ENCODE assay signal across 26 cellular contexts in genomic region chr15:65612949-65613348, GRCh38. TPM values are rescaled to one million over a fixed set of nuclear protein-coding genes. Genes with fewer than 3 reads are reported as not detected.
A peak's percentile ranks its signal among the peaks of the same experiment; 100 is the strongest.
DNase-seq lines count a peak whose midpoint lies in the region; ATAC-seq, FAIRE-seq and TF ChIP-seq lines count a peak whose summit lies in the region.
"Had no signal": no experiment of that assay in that cellular context is flagged by ENCODE, and none has a peak within 500 bp of the region (broad histone marks: within the 10 kb centered on the region; RNA-seq: fewer than 3 reads in every experiment).

No MANE protein-coding gene starts in this region.

- TF ChIP-seq RAD21 in HepG2 (CRISPR knock-in tag; IDR thresholded peaks at IDR 0.05): no peak

- H3K9me3 Mint-ChIP-seq in activated naive CD8-positive, alpha-beta T cell treated with anti-CD3 and anti-CD28 coated beads, Interleukin-2, amount 50 U/mL, for 24 hours: no peaks in the 10 kb centered on the region
- H3K9me3 Mint-ChIP-seq in natural killer cell treated with Interleukin-12 subunit alpha and Interleukin-12 subunit beta and Interleukin-15 and Interleukin-18, amount 100 ng/mL, for 72 hours: no peaks in the 10 kb centered on the region
- H3K9me3 Mint-ChIP-seq in stimulated activated effector memory CD8-positive, alpha-beta T cell treated with anti-CD3 and anti-CD28 coated beads, Interleukin-12 subunit alpha, Interleukin-12 subunit beta, amount 100 ng/mL, for 72 hours: no peaks in the 10 kb centered on the region
- H3K9me3 Mint-ChIP-seq: activated naive CD4-positive, alpha-beta T cell treated with anti-CD3 and anti-CD28 coated beads, Interleukin-2, amount 10 ng/mL, durations not matched to agents 7 days and 5 days; H9; type B pancreatic cell had no signal

- H3K27me3 ChIP-seq in HepG2 (ENCODE audit: control insufficient read depth in 1 of 2, insufficient read depth in 2 of 2, low read length in 2 of 2) (no peaks in the 10 kb centered on the region; a peak in 1 of 5 replicates), right lobe of liver (no peaks in the 10 kb centered on the region), stomach (no peaks in the 10 kb centered on the region)
- H3K27me3 ChIP-seq: foreskin keratinocyte had no signal

- intact Hi-C loops in HepG2 (cut with micrococcal nuclease; ENCODE audit: unreplicated experiment): no loop called here
- intact Hi-C loops in right lobe of liver (cut with DNase I): no loop called here
- intact Hi-C loops in stomach (cut with DNase I; ENCODE audit: low total_unique reads): no loop called here

- H3K9ac ChIP-seq in HepG2 (ENCODE audit: insufficient read depth, low read depth, low read length): peak overlapping the region; percentile 96
- H3K9ac ChIP-seq: KMS-11 had no signal

- peak overlapping the region; percentile 100 for H3K4me2 ChIP-seq in HepG2 (ENCODE audit: low read depth, low read length)
- H3K4me2 ChIP-seq: KMS-11 had no signal

- no peaks in the 10 kb centered on the region for H4K20me1 ChIP-seq in HepG2 (ENCODE audit: insufficient read depth, low read length)

- peak; percentile 28 for FAIRE-seq in HepG2 (lab: Jason Lieb, UNC)
- FAIRE-seq: A549, G401.6 had no signal

- CTCF ChIA-PET in HepG2 (lab: Yijun Ruan, JAX; ENCODE audit: low intra/inter-chr PET ratio, low total read pairs): no interaction called here

- WGBS in HepG2 (ENCODE audit: low lambda C conversion rate): 23% methylated on average over 2 of the region's 2 CpGs
- 50% methylated on average over 2 of the region's 2 CpGs for whole genome bisulfite sequencing in right lobe of liver (ENCODE audit: insufficient coverage, low coverage, low lambda C conversion rate, missing lambda C conversion rate)
- 64 to 80% (median 74%) methylated on average over 2 of the region's 2 CpGs for WGBS in stomach, 5 donors

- ATAC-seq in HepG2 (peak; percentile 24), right lobe of liver (no peak)
- no peak for ATAC-seq in activated naive CD8-positive, alpha-beta T cell treated with anti-CD3 and anti-CD28 coated beads, Interleukin-2, amount 50 U/mL, for 24 hours
- no peak for ATAC-seq in natural killer cell treated with Interleukin-12 subunit alpha and Interleukin-12 subunit beta and Interleukin-15 and Interleukin-18, amount 100 ng/mL, for 72 hours
- no peak for ATAC-seq in stimulated activated effector memory CD8-positive, alpha-beta T cell treated with anti-CD3 and anti-CD28 coated beads, Interleukin-12 subunit alpha, Interleukin-12 subunit beta, amount 100 ng/mL, for 72 hours
- ATAC-seq: A549, foreskin keratinocyte, left colon had no signal

- H3K36me3 ChIP-seq in HepG2 (replicated peaks in 1 of 2; ENCODE audit: control insufficient read depth in 1 of 2, insufficient read depth in 2 of 2, low read length in 2 of 2) (no peaks in the 10 kb centered on the region), right lobe of liver (no peaks in the 10 kb centered on the region), stomach (no peaks in the 10 kb centered on the region)

- no peak; a peak in 1 of 4 replicates for TF ChIP-seq EP300 in HepG2 (IDR thresholded peaks at IDR 0.05; ENCODE audit: low read depth in 2 of 2, low read length in 2 of 2)
- TF ChIP-seq EP300 in HepG2 (CRISPR knock-in tag; IDR thresholded peaks at IDR 0.05; ENCODE audit: borderline replicate concordance): no peak
- no peak for TF ChIP-seq EP300 in stomach (IDR thresholded peaks at IDR 0.05)

- H3K4me3 ChIP-seq in HepG2 (replicated peaks in 1 of 3; ENCODE audit: insufficient read depth in 1 of 3, low read depth in 2 of 3, low read length in 3 of 3): peak overlapping the region in 1 of 3 experiments; percentile 87; a peak in 1 of 6 replicates
- no peak overlapping the region for H3K4me3 ChIP-seq in right lobe of liver
- H3K4me3 ChIP-seq in stomach: no peak overlapping the region
- H3K4me3 ChIP-seq: A549, coronary artery had no signal

- no TSS peak for BruUV-seq in HepG2 (replicated peaks; lab: Mats Ljungman, UMichigan)

- no peak overlapping the region for H2AFZ ChIP-seq in HepG2 (ENCODE audit: low read length)

- H3K27me3 Mint-ChIP-seq in activated naive CD8-positive, alpha-beta T cell treated with anti-CD3 and anti-CD28 coated beads, Interleukin-2, amount 50 U/mL, for 24 hours: no peaks in the 10 kb centered on the region
- H3K27me3 Mint-ChIP-seq in natural killer cell treated with Interleukin-12 subunit alpha and Interleukin-12 subunit beta and Interleukin-15 and Interleukin-18, amount 100 ng/mL, for 72 hours: no peaks in the 10 kb centered on the region
- H3K27me3 Mint-ChIP-seq: type B pancreatic cell had no signal

- peak overlapping the region; percentile 99 for H3K27ac ChIP-seq in HepG2 (ENCODE audit: extremely low read length, insufficient read depth, low read length)
- no peak overlapping the region for H3K27ac ChIP-seq in right lobe of liver
- H3K27ac ChIP-seq in stomach: peak overlapping the region in 2 of 5 donors; percentile 92 to 95
- H3K27ac ChIP-seq: A549, foreskin keratinocyte, KMS-11 had no signal

- no peaks in the 10 kb centered on the region for H3K9me3 ChIP-seq in HepG2 (ENCODE audit: low read length)
- no peaks in the 10 kb centered on the region for H3K9me3 ChIP-seq in right lobe of liver
- H3K9me3 ChIP-seq in stomach: no peaks in the 10 kb centered on the region
- H3K9me3 ChIP-seq: A549 had no signal

- POLR2A ChIA-PET in HepG2 (lab: Yijun Ruan, JAX): interaction anchor here (0.6 to 2.6 kb wide), 4 partner anchors 82 to 308 kb away, joined by 3 to 30 read pairs (median 7); partner anchors contain the start of genes HACD3, RAB11A and RNU5B-1

- no peak for TF ChIP-seq CTCF in HepG2 (CRISPR knock-in tag; IDR thresholded peaks at IDR 0.05)
- no peak for TF ChIP-seq CTCF in right lobe of liver (IDR thresholded peaks at IDR 0.05)
- TF ChIP-seq CTCF in stomach (IDR thresholded peaks at IDR 0.05): no peak

- in situ Hi-C loops in HepG2 (cut with HindIII; ENCODE audit: extremely low pct_ligation_motif_present, low pct_unique_long_range_greater_than_20kb): no loop called here

- H3K4me3 Mint-ChIP-seq in activated naive CD8-positive, alpha-beta T cell treated with anti-CD3 and anti-CD28 coated beads, Interleukin-2, amount 50 U/mL, for 24 hours: no peak overlapping the region
- H3K4me3 Mint-ChIP-seq in natural killer cell treated with Interleukin-12 subunit alpha and Interleukin-12 subunit beta and Interleukin-15 and Interleukin-18, amount 100 ng/mL, for 72 hours: peak overlapping the region; percentile 95
- H3K4me3 Mint-ChIP-seq in stimulated activated effector memory CD8-positive, alpha-beta T cell treated with anti-CD3 and anti-CD28 coated beads, Interleukin-12 subunit alpha, Interleukin-12 subunit beta, amount 100 ng/mL, for 72 hours: no peak overlapping the region

- TF ChIP-seq POLR2A in HepG2 (IDR thresholded peaks at IDR 0.05; ENCODE audit: insufficient read depth in 1 of 2, low read depth in 2 of 2, low read length in 2 of 2): no peak
- no peak for TF ChIP-seq POLR2A in right lobe of liver (IDR thresholded peaks at IDR 0.05)
- TF ChIP-seq POLR2A in stomach (IDR thresholded peaks at IDR 0.05): no peak

- H3K4me1 ChIP-seq in HepG2 (ENCODE audit: insufficient read depth, low read length): peaks cover 41% of the 10 kb centered on the region
- peaks cover 0 to 26% (median 7%) of the 10 kb centered on the region in 4 donors for H3K4me1 ChIP-seq in right lobe of liver
- peaks cover 14 to 42% (median 33%) of the 10 kb centered on the region in 4 donors for H3K4me1 ChIP-seq in stomach

- H3K27ac Mint-ChIP-seq in activated naive CD8-positive, alpha-beta T cell treated with anti-CD3 and anti-CD28 coated beads, Interleukin-2, amount 50 U/mL, for 24 hours: peak overlapping the region; percentile 22
- H3K27ac Mint-ChIP-seq in natural killer cell treated with Interleukin-12 subunit alpha and Interleukin-12 subunit beta and Interleukin-15 and Interleukin-18, amount 100 ng/mL, for 72 hours: peak overlapping the region; percentile 91 to 99
- H3K27ac Mint-ChIP-seq in stimulated activated effector memory CD8-positive, alpha-beta T cell treated with anti-CD3 and anti-CD28 coated beads, Interleukin-12 subunit alpha, Interleukin-12 subunit beta, amount 100 ng/mL, for 72 hours: peak overlapping the region; percentile 98
- H3K27ac Mint-ChIP-seq: activated naive CD4-positive, alpha-beta T cell treated with anti-CD3 and anti-CD28 coated beads, Interleukin-2, amount 10 ng/mL, durations not matched to agents 7 days and 5 days; activated T-helper 1 cell treated with anti-CD3 and anti-CD28 coated beads, Interleukin-12 subunit alpha, Interleukin-12 subunit beta, Interleukin-2, Interleukin-4 antibody, amounts not matched to agents 30 ng/mL and 10 ng/mL and 1 ng/mL, durations not matched to agents 14 hours and 24 hours and 36 hours had no signal

- H3K4me1 Mint-ChIP-seq in activated naive CD8-positive, alpha-beta T cell treated with anti-CD3 and anti-CD28 coated beads, Interleukin-2, amount 50 U/mL, for 24 hours: peaks cover 41% of the 10 kb centered on the region
- peaks cover 27% of the 10 kb centered on the region in 2 donors for H3K4me1 Mint-ChIP-seq in natural killer cell treated with Interleukin-12 subunit alpha and Interleukin-12 subunit beta and Interleukin-15 and Interleukin-18, amount 100 ng/mL, for 72 hours (ENCODE audit: low read depth in 2 of 2)
- peaks cover 33% of the 10 kb centered on the region for H3K4me1 Mint-ChIP-seq in stimulated activated effector memory CD8-positive, alpha-beta T cell treated with anti-CD3 and anti-CD28 coated beads, Interleukin-12 subunit alpha, Interleukin-12 subunit beta, amount 100 ng/mL, for 72 hours

- H3K36me3 Mint-ChIP-seq in activated naive CD8-positive, alpha-beta T cell treated with anti-CD3 and anti-CD28 coated beads, Interleukin-2, amount 50 U/mL, for 24 hours (ENCODE audit: low read depth): no peaks in the 10 kb centered on the region
- no peaks in the 10 kb centered on the region for H3K36me3 Mint-ChIP-seq in natural killer cell treated with Interleukin-12 subunit alpha and Interleukin-12 subunit beta and Interleukin-15 and Interleukin-18, amount 100 ng/mL, for 72 hours
- H3K36me3 Mint-ChIP-seq in stimulated activated effector memory CD8-positive, alpha-beta T cell treated with anti-CD3 and anti-CD28 coated beads, Interleukin-12 subunit alpha, Interleukin-12 subunit beta, amount 100 ng/mL, for 72 hours: peaks cover 7% of the 10 kb centered on the region
- H3K36me3 Mint-ChIP-seq: type B pancreatic cell had no signal

- peaks cover 33% of the 10 kb centered on the region for H3K79me2 ChIP-seq in HepG2 (ENCODE audit: insufficient read depth, low read length)

- DNase-seq in HepG2 (ENCODE audit: low spot score) (peak; percentile 30), right lobe of liver (no peak), A172 (ENCODE audit: low spot score) (no peak), iPS-NIHi11 (ENCODE audit: low spot score) (no peak), stomach (no peak)
- no peak for DNase-seq in activated naive CD8-positive, alpha-beta T cell treated with anti-CD3 and anti-CD28 coated beads, Interleukin-2, amount 50 U/mL, for 24 hours
- DNase-seq in natural killer cell treated with Interleukin-12 subunit alpha and Interleukin-12 subunit beta and Interleukin-15 and Interleukin-18, amount 100 ng/mL, for 72 hours (ENCODE audit: low spot score): no peak
- DNase-seq in stimulated activated effector memory CD8-positive, alpha-beta T cell treated with anti-CD3 and anti-CD28 coated beads, Interleukin-12 subunit alpha, Interleukin-12 subunit beta, amount 100 ng/mL, for 72 hours (ENCODE audit: low spot score in 2 of 2): no peak
- DNase-seq: activated naive CD4-positive, alpha-beta T cell treated with anti-CD3 and anti-CD28 coated beads, Interleukin-2, amount 10 ng/mL, durations not matched to agents 7 days and 5 days; aorta; COR-L47; DMS53; effector memory CD4-positive, alpha-beta T cell; H9; left colon; NCI-H1436; NCI-H446; Right ventricle myocardium superior; stimulated activated CD4-positive, alpha-beta T cell treated with anti-CD3 and anti-CD28 coated beads, Interleukin-2, amount 100 ng/mL, for 48 hours had no signal

RNA-seq across cellular contexts. Expression of gene INTS14, which starts 2.0 kb away (rescaled TPM):
- 52.0 and 57.8 TPM in 2 replicates for total RNA-seq in HepG2 (2016; rRNA removed; fragmentation: Illumina TruSeq; extraction: Trizol)
- 17.0 and 20.8 TPM in 2 replicates for total RNA-seq in HepG2 (2016; cell fraction: cytosol; rRNA removed; fragmentation: Illumina TruSeq; extraction: Trizol; ENCODE audit: low read depth)
- total RNA-seq in HepG2 (2016; cell fraction: insoluble cytoplasmic fraction; rRNA removed; fragmentation: Illumina TruSeq; extraction: Trizol): 51.9 and 56.4 TPM in 2 replicates
- 49.9 and 57.9 TPM in 2 replicates for total RNA-seq in HepG2 (2016; cell fraction: membrane; rRNA removed; fragmentation: Illumina TruSeq; extraction: Trizol)
- total RNA-seq in HepG2 (2016; cell fraction: nucleus; rRNA removed; fragmentation: Illumina TruSeq; extraction: Trizol): 46.7 and 47.9 TPM in 2 replicates
- 32.9 and 41.4 TPM in 2 replicates for polyA plus RNA-seq in HepG2 (2011; rRNA removed)
- polyA plus RNA-seq in HepG2 (2011; cell fraction: cytosol; rRNA removed): 33.9 and 35.7 TPM in 2 replicates
- polyA plus RNA-seq in HepG2 (2011; cell fraction: nucleus; rRNA removed): 38.0 and 47.8 TPM in 2 replicates
- polyA plus RNA-seq in HepG2 (2012): 19.7 and 28.3 TPM in 2 replicates
- 17.3 and 20.3 TPM in 2 replicates for polyA plus RNA-seq in HepG2 (2016; cell fraction: cytosol; fragmentation: Illumina TruSeq; extraction: Trizol; ENCODE audit: low read depth)
- 50.5 and 52.9 TPM in 2 replicates for polyA plus RNA-seq in HepG2 (2016; cell fraction: insoluble cytoplasmic fraction; fragmentation: Illumina TruSeq; extraction: Trizol; ENCODE audit: low read depth)
- 34.9 and 41.5 TPM in 2 replicates for polyA plus RNA-seq in HepG2 (2016; cell fraction: membrane; fragmentation: Illumina TruSeq; extraction: Trizol; ENCODE audit: low read depth)
- 61.6 and 62.0 TPM in 2 replicates for polyA plus RNA-seq in HepG2 (2016; cell fraction: nucleus; fragmentation: Illumina TruSeq; extraction: Trizol; ENCODE audit: insufficient read depth, low read depth)
- polyA minus RNA-seq in HepG2 (2011; rRNA and poly(A)+ RNA removed; ENCODE audit: low replicate concordance): 35.4 and 83.9 TPM in 2 replicates
- polyA minus RNA-seq in HepG2 (2011; cell fraction: cytosol; rRNA and poly(A)+ RNA removed): 26.2 and 26.6 TPM in 2 replicates
- polyA minus RNA-seq in HepG2 (2011; cell fraction: nucleus; rRNA and poly(A)+ RNA removed): 66.4 and 78.2 TPM in 2 replicates
- total RNA-seq in right lobe of liver: 10 to 100 TPM; 15.3 to 19.8 (median 17.4) TPM
- total RNA-seq in natural killer cell treated with Interleukin-12 subunit alpha and Interleukin-12 subunit beta and Interleukin-15 and Interleukin-18, amount 100 ng/mL, for 72 hours: 10 to 100 TPM; 51.1 to 51.3 TPM
- total RNA-seq in A172 (2014; rRNA removed; shearing (Covaris generic)): 41.0 and 46.7 TPM in 2 replicates
- 10 to 100 TPM in 4 of 5 donors, 1 to 10 TPM in 1; 7.2 to 73.2 (median 42.0) TPM for total RNA-seq in stomach
- polyA plus RNA-seq in stomach: 10 to 100 TPM; 14.9 to 19.7 (median 15.8) TPM

RNA-seq across cellular contexts. Expression of gene SLC24A1, which starts 8.8 kb away (rescaled TPM):
- total RNA-seq in HepG2 (2016; rRNA removed; fragmentation: Illumina TruSeq; extraction: Trizol) (6.8 and 8.3 TPM in 2 replicates), right lobe of liver (1 to 10 TPM; 1.7 to 5.0 (median 4.8) TPM), stomach (10 to 100 TPM in 1 of 5 donors, 1 to 10 TPM in 3, not detected in 1; 1.3 to 18.5 (median 5.3) TPM)
- total RNA-seq in HepG2 (2016; cell fraction: cytosol; rRNA removed; fragmentation: Illumina TruSeq; extraction: Trizol; ENCODE audit: low read depth): 6.6 and 9.0 TPM in 2 replicates
- 7.0 and 8.5 TPM in 2 replicates for total RNA-seq in HepG2 (2016; cell fraction: insoluble cytoplasmic fraction; rRNA removed; fragmentation: Illumina TruSeq; extraction: Trizol)
- total RNA-seq in HepG2 (2016; cell fraction: membrane; rRNA removed; fragmentation: Illumina TruSeq; extraction: Trizol): 3.9 and 5.4 TPM in 2 replicates
- total RNA-seq in HepG2 (2016; cell fraction: nucleus; rRNA removed; fragmentation: Illumina TruSeq; extraction: Trizol): 9.5 and 9.6 TPM in 2 replicates
- polyA plus RNA-seq in HepG2 (2011; rRNA removed) (4.8 and 5.9 TPM in 2 replicates), stomach (1 to 10 TPM; 3.4 to 6.4 (median 6.0) TPM)
- 3.8 and 3.9 TPM in 2 replicates for polyA plus RNA-seq in HepG2 (2011; cell fraction: cytosol; rRNA removed)
- 5.0 and 5.5 TPM in 2 replicates for polyA plus RNA-seq in HepG2 (2011; cell fraction: nucleus; rRNA removed)
- polyA plus RNA-seq in HepG2 (2012): 5.3 and 9.8 TPM in 2 replicates
- 0.87 and 0.99 TPM in 2 replicates for polyA plus RNA-seq in HepG2 (2016; cell fraction: cytosol; fragmentation: Illumina TruSeq; extraction: Trizol; ENCODE audit: low read depth)
- polyA plus RNA-seq in HepG2 (2016; cell fraction: insoluble cytoplasmic fraction; fragmentation: Illumina TruSeq; extraction: Trizol; ENCODE audit: low read depth): 6.5 and 6.9 TPM in 2 replicates
- 1.4 and 2.0 TPM in 2 replicates for polyA plus RNA-seq in HepG2 (2016; cell fraction: membrane; fragmentation: Illumina TruSeq; extraction: Trizol; ENCODE audit: low read depth)
- polyA plus RNA-seq in HepG2 (2016; cell fraction: nucleus; fragmentation: Illumina TruSeq; extraction: Trizol; ENCODE audit: insufficient read depth, low read depth): 10.2 and 12.9 TPM in 2 replicates
- 6.8 and 24.1 TPM in 2 replicates for polyA minus RNA-seq in HepG2 (2011; rRNA and poly(A)+ RNA removed; ENCODE audit: low replicate concordance)
- polyA minus RNA-seq in HepG2 (2011; cell fraction: cytosol; rRNA and poly(A)+ RNA removed): 7.3 and 7.8 TPM in 2 replicates
- polyA minus RNA-seq in HepG2 (2011; cell fraction: nucleus; rRNA and poly(A)+ RNA removed): 12.4 and 12.7 TPM in 2 replicates
- 1 to 10 TPM; 2.9 to 6.6 TPM for total RNA-seq in natural killer cell treated with Interleukin-12 subunit alpha and Interleukin-12 subunit beta and Interleukin-15 and Interleukin-18, amount 100 ng/mL, for 72 hours
- 4.2 and 7.2 TPM in 2 replicates for total RNA-seq in A172 (2014; rRNA removed; shearing (Covaris generic))

Comparison
In these comparisons a context has a peak if more than half of its experiments do, and no peak if none do; other contexts are left out.
1. H3K27ac Mint-ChIP-seq: peak in every context shown above with its lines; median percentile 98 in stimulated activated effector memory CD8-positive, alpha-beta T cell treated with anti-CD3 and anti-CD28 coated beads, Interleukin-12 subunit alpha, Interleukin-12 subunit beta, amount 100 ng/mL, for 72 hours; 95 in natural killer cell treated with Interleukin-12 subunit alpha and Interleukin-12 subunit beta and Interleukin-15 and Interleukin-18, amount 100 ng/mL, for 72 hours; 22 in activated naive CD8-positive, alpha-beta T cell treated with anti-CD3 and anti-CD28 coated beads, Interleukin-2, amount 50 U/mL, for 24 hours.